In genomic region chr6:103783344-103783743, GRCh38 we compare ENCODE assay signal across 15 cellular contexts.
DNase-seq lines count a peak whose midpoint lies in the region; ATAC-seq and TF ChIP-seq lines count a peak whose summit lies in the region.
"Had no signal": no experiment of that assay in that cellular context is flagged by ENCODE, and none has a peak within 500 bp of the region (broad histone marks: within the 10 kb centered on the region; RNA-seq: fewer than 3 reads in every experiment).

No MANE protein-coding gene starts in this region.

- no peaks in the 10 kb centered on the region for H3K27me3 ChIP-seq in PC-3 (ENCODE audit: low read length)
- H3K27me3 ChIP-seq in neural progenitor cell, result no peaks in the 10 kb centered on the region
- H3K27me3 ChIP-seq in aorta (ENCODE audit: control insufficient read depth in 1 of 2, insufficient read depth in 2 of 2, low read length in 1 of 2), result no peaks in the 10 kb centered on the region

- H3K36me3 Mint-ChIP-seq in neural progenitor cell, result no peaks in the 10 kb centered on the region
- H3K36me3 Mint-ChIP-seq: type B pancreatic cell had no signal

- H2AFZ ChIP-seq in PC-3 (ENCODE audit: low read length), result no peak overlapping the region
- H2AFZ ChIP-seq in neural progenitor cell (replicated peaks), result peak overlapping the region; percentile 50

- no peak overlapping the region for H3K4me3 ChIP-seq in PC-3 (ENCODE audit: low read length)
- H3K4me3 ChIP-seq in neural progenitor cell, result no peak overlapping the region
- H3K4me3 ChIP-seq in aorta (ENCODE audit: low read length in 2 of 2), result no peak overlapping the region
- H3K4me3 ChIP-seq: lung had no signal

- H3K9me3 ChIP-seq in PC-3 (ENCODE audit: low read length) (no peaks in the 10 kb centered on the region), neural progenitor cell (ENCODE audit: low read depth) (no peaks in the 10 kb centered on the region), aorta (ENCODE audit: control insufficient read depth, low read length) (no peaks in the 10 kb centered on the region)

- H3K27ac Mint-ChIP-seq in neural progenitor cell, result no peak overlapping the region
- H3K27ac Mint-ChIP-seq: activated CD8-positive, alpha-beta T cell treated with anti-CD3 and anti-CD28 coated beads for 36 hours; activated T-helper 2 cell treated with anti-CD3 and anti-CD28 coated beads, Interferon-gamma antibody, Interleukin-2, Interleukin-4, amounts not matched to agents 10 μg/mL and 5 μg/mL and 100 μg/mL, durations not matched to agents 14 hours and 24 hours and 36 hours; type B pancreatic cell had no signal

- H3K9me2 ChIP-seq in PC-3 (replicated peaks; ENCODE audit: low read length), result no peaks in the 10 kb centered on the region

- no peak overlapping the region for H3K4me3 Mint-ChIP-seq in neural progenitor cell
- H3K4me3 Mint-ChIP-seq: activated CD8-positive, alpha-beta T cell treated with anti-CD3 and anti-CD28 coated beads for 36 hours; type B pancreatic cell had no signal

- 3 to 8% methylated on average over 4 of the region's 4 CpGs for WGBS in aorta, 2 donors

- H3K4me2 ChIP-seq in PC-3 (ENCODE audit: low read length) (no peak overlapping the region), neural progenitor cell (no peak overlapping the region)

- DNase-seq in DMS79 (lab: John Stamatoyannopoulos, UW) (peak; percentile 87), NCI-H146 treated with DMSO at 0.1 percent for 48 hours (lab: John Stamatoyannopoulos, UW; ENCODE audit: unreplicated experiment) (peak; percentile 69), PC-3 (peak; percentile 32), neural progenitor cell (ENCODE audit: low spot score) (no peak), cortex of kidney (lab: John Stamatoyannopoulos, UW) (no peak), aorta (no peak)
- no peak for DNase-seq in effector CD4-positive, alpha-beta T cell
- DNase-seq: activated CD8-positive, alpha-beta T cell treated with anti-CD3 and anti-CD28 coated beads for 36 hours; MV-4-11; stimulated activated CD4-positive, alpha-beta T cell treated with anti-CD3 and anti-CD28 coated beads, Interleukin-4, amount 100 ng/mL, for 1 hour had no signal

- no peak overlapping the region for H3K27ac ChIP-seq in PC-3 (ENCODE audit: low read length)
- H3K27ac ChIP-seq in neural progenitor cell, result no peak overlapping the region
- H3K27ac ChIP-seq in aorta (ENCODE audit: low read depth in 1 of 2, low read length in 2 of 2), result no peak overlapping the region
- H3K27ac ChIP-seq: C4-2B had no signal

- H3K9me3 Mint-ChIP-seq in neural progenitor cell, result no peaks in the 10 kb centered on the region
- H3K9me3 Mint-ChIP-seq: activated CD8-positive, alpha-beta T cell treated with anti-CD3 and anti-CD28 coated beads for 36 hours; activated T-helper 2 cell treated with anti-CD3 and anti-CD28 coated beads, Interferon-gamma antibody, Interleukin-2, Interleukin-4, amounts not matched to agents 10 μg/mL and 5 μg/mL and 100 μg/mL, durations not matched to agents 14 hours and 24 hours and 36 hours; type B pancreatic cell had no signal

- no peak overlapping the region for H3K9ac ChIP-seq in PC-3 (ENCODE audit: low read length)
- no peak overlapping the region for H3K9ac ChIP-seq in neural progenitor cell

- peaks cover 2% of the 10 kb centered on the region for H3K27me3 Mint-ChIP-seq in neural progenitor cell (ENCODE audit: insufficient read depth, low read depth)
- H3K27me3 Mint-ChIP-seq: activated CD8-positive, alpha-beta T cell treated with anti-CD3 and anti-CD28 coated beads for 36 hours had no signal

- POLR2A ChIA-PET in PC-3 (lab: Charles Lee; ENCODE audit: unreplicated experiment), result no interaction called here

- CTCF ChIA-PET in PC-3 (lab: Charles Lee), result no interaction called here

- no peaks in the 10 kb centered on the region for H3K79me2 ChIP-seq in PC-3 (ENCODE audit: low read length)
- H3K79me2 ChIP-seq in neural progenitor cell (ENCODE audit: low read depth), result no peaks in the 10 kb centered on the region

- no peaks in the 10 kb centered on the region for H3K4me1 ChIP-seq in PC-3 (ENCODE audit: insufficient read depth, low read length)
- no peaks in the 10 kb centered on the region for H3K4me1 ChIP-seq in neural progenitor cell
- no peaks in the 10 kb centered on the region for H3K4me1 ChIP-seq in aorta (ENCODE audit: control insufficient read depth in 1 of 2, insufficient read depth in 2 of 2, low read length in 2 of 2)

- ATAC-seq in PC-3 (0 out of 2 replicates have a peak, but pooled peaks have one; percentile 29), aorta (ENCODE audit: low FRiP score) (no peak)
- ATAC-seq: activated CD8-positive, alpha-beta T cell treated with anti-CD3 and anti-CD28 coated beads for 36 hours; sciatic nerve had no signal

- H3K36me3 ChIP-seq in PC-3 (ENCODE audit: low read depth, low read length) (no peaks in the 10 kb centered on the region), neural progenitor cell (no peaks in the 10 kb centered on the region), aorta (ENCODE audit: control insufficient read depth in 1 of 2, insufficient read depth in 2 of 2, low read length in 1 of 2) (no peaks in the 10 kb centered on the region)

- no TSS peak for BruUV-seq in PC-3 (replicated peaks; lab: Mats Ljungman, UMichigan)

- H3K4me1 Mint-ChIP-seq in neural progenitor cell, result no peaks in the 10 kb centered on the region

- no peaks in the 10 kb centered on the region for H4K20me1 ChIP-seq in PC-3 (ENCODE audit: low read length)
- no peaks in the 10 kb centered on the region for H4K20me1 ChIP-seq in neural progenitor cell (ENCODE audit: low read depth)

- H3F3A ChIP-seq in PC-3 (ENCODE audit: low read length, unreplicated experiment), result no peaks in the 10 kb centered on the region
- H3F3A ChIP-seq in neural progenitor cell (ENCODE audit: low read depth), result no peaks in the 10 kb centered on the region

- intact Hi-C loops in PC-3 (cut with micrococcal nuclease) (no loop called here), aorta (cut with DNase I) (no loop called here)

- no peak for TF ChIP-seq CTCF in PC-3 (conservative IDR thresholded peaks at IDR 0.05; ENCODE audit: low read depth, low read length)
- TF ChIP-seq CTCF in neural progenitor cell (IDR thresholded peaks at IDR 0.05), result no peak

Comparison
In these comparisons a context has a peak if more than half of its experiments do, and no peak if none do; other contexts are left out.
1. DNase-seq: peak in DMS79 (single experiment), NCI-H146 treated with DMSO at 0.1 percent for 48 hours (single experiment) and PC-3 (single experiment); none in neural progenitor cell (single experiment), cortex of kidney (single experiment), effector CD4-positive, alpha-beta T cell (single experiment) and aorta (0 of 2).